8 cellular contexts compared by ENCODE assay signal in genomic region chr1:37763791-37764741, GRCh38. TPM values are rescaled to one million over a fixed set of nuclear protein-coding genes. Genes with fewer than 3 reads are reported as not detected.
A peak's percentile ranks its signal among the peaks of the same experiment; 100 is the strongest.
DNase-seq lines count a peak whose midpoint lies in the region; TF ChIP-seq lines count a peak whose summit lies in the region.

No MANE protein-coding gene starts in this region.

- H3K4me1 ChIP-seq in MM.1S (ENCODE audit: low read length), result peaks cover 7% of the 10 kb centered on the region; the same call in 1 of the 2 replicates
- no peaks in the 10 kb centered on the region for H3K4me1 ChIP-seq in prostate gland (replicated peaks)

- TF ChIP-seq POLR2A in prostate gland (IDR thresholded peaks at IDR 0.05), result no peak

- H3K79me2 ChIP-seq in MM.1S (ENCODE audit: low read length), result no peaks in the 10 kb centered on the region

- H2AFZ ChIP-seq in MM.1S (ENCODE audit: low read length), result no peak overlapping the region

- H4K20me1 ChIP-seq in MM.1S (ENCODE audit: insufficient read depth, low read length), result no peaks in the 10 kb centered on the region

- DNase-seq in Daoy (ENCODE audit: low read depth) (peak; percentile 61), MM.1S (peak; percentile 42), kidney glomerular epithelial cell (lab: John Stamatoyannopoulos, UW) (peak; percentile 32), cerebellar nuclear complex (lab: John Stamatoyannopoulos, UW) (no peak), prostate gland (ENCODE audit: low spot score) (no peak), medulla oblongata (ENCODE audit: extremely low spot score) (no peak), SHP77 treated with DMSO at 0.1 percent for 48 hours (lab: John Stamatoyannopoulos, UW) (no peak)

- H3K4me3 Mint-ChIP-seq in activated naive CD8-positive, alpha-beta T cell, result peak overlapping the region; percentile 20

- H3K9me2 ChIP-seq in MM.1S (replicated peaks; ENCODE audit: insufficient read depth, low read length), result no peaks in the 10 kb centered on the region

- H3K9ac ChIP-seq in MM.1S (ENCODE audit: low read length), result no peak overlapping the region

- peaks cover 14% of the 10 kb centered on the region for H3K4me1 Mint-ChIP-seq in activated naive CD8-positive, alpha-beta T cell (ENCODE audit: low read depth)

- H3K36me3 Mint-ChIP-seq in activated naive CD8-positive, alpha-beta T cell, result no peaks in the 10 kb centered on the region

- TF ChIP-seq CTCF in MM.1S (IDR thresholded peaks at IDR 0.05; ENCODE audit: low read length), result no peak
- TF ChIP-seq CTCF in prostate gland (IDR thresholded peaks at IDR 0.05), result no peak

- H3K9me3 Mint-ChIP-seq in activated naive CD8-positive, alpha-beta T cell (ENCODE audit: low read depth), result peaks cover 4% of the 10 kb centered on the region

- H3K4me2 ChIP-seq in MM.1S (ENCODE audit: low read depth, low read length), result no peak overlapping the region

- no peaks in the 10 kb centered on the region for H3K36me3 ChIP-seq in MM.1S (replicated peaks; ENCODE audit: insufficient read depth, low read length)
- H3K36me3 ChIP-seq in prostate gland, result no peaks in the 10 kb centered on the region

- no peaks in the 10 kb centered on the region for H3F3A ChIP-seq in MM.1S (ENCODE audit: insufficient read depth, low read length)

- peaks cover 46% of the 10 kb centered on the region for H3K27me3 Mint-ChIP-seq in activated naive CD8-positive, alpha-beta T cell

- H3K9me3 ChIP-seq in MM.1S (replicated peaks; ENCODE audit: insufficient read depth, low read length) (no peaks in the 10 kb centered on the region), prostate gland (no peaks in the 10 kb centered on the region)

- intact Hi-C loops in prostate gland (cut with DNase I), result no loop called here

- no peak overlapping the region for H3K27ac Mint-ChIP-seq in activated naive CD8-positive, alpha-beta T cell

- no peak overlapping the region for H3K4me3 ChIP-seq in MM.1S (ENCODE audit: low read length)
- H3K4me3 ChIP-seq in prostate gland, result no peak overlapping the region

- H3K27ac ChIP-seq in MM.1S (ENCODE audit: low read length) (no peak overlapping the region), prostate gland (no peak overlapping the region)

- 10% methylated on average over 29 of the region's 51 CpGs for whole genome bisulfite sequencing in prostate gland

- peaks cover 60% of the 10 kb centered on the region for H3K27me3 ChIP-seq in MM.1S (replicated peaks; ENCODE audit: insufficient read depth, low read length)
- H3K27me3 ChIP-seq in prostate gland (replicated peaks; ENCODE audit: insufficient read depth), result peaks cover 31% of the 10 kb centered on the region

RNA-seq across cellular contexts. Expression of gene EPHA10, which starts 0.9 kb away (rescaled TPM):
- total RNA-seq in Daoy (2014; rRNA removed; shearing (Covaris generic)), result not detected in 2 replicates
- total RNA-seq in prostate gland, result 10 to 100 TPM in 1 of 2 donors, under 1 TPM in 1; 0.73 to 11.8 TPM

RNA-seq across cellular contexts. Expression of gene MANEAL, which starts 29.6 kb away (rescaled TPM):
- 2.6 and 4.4 TPM in 2 replicates for total RNA-seq in Daoy (2014; rRNA removed; shearing (Covaris generic))
- total RNA-seq in prostate gland, result 10 to 100 TPM in 1 of 2 donors, 1 to 10 TPM in 1; 8.8 to 11.2 TPM

RNA-seq across cellular contexts. Expression of gene C1orf122, which starts 43.5 kb away (rescaled TPM):
- 54.1 and 60.5 TPM in 2 replicates for total RNA-seq in Daoy (2014; rRNA removed; shearing (Covaris generic))
- total RNA-seq in prostate gland, result 100 to 1,000 TPM; 141 to 170 TPM

RNA-seq across cellular contexts. Expression of gene YRDC, which starts 43.9 kb away (rescaled TPM):
- total RNA-seq in Daoy (2014; rRNA removed; shearing (Covaris generic)), result 86.3 and 89.0 TPM in 2 replicates
- 10 to 100 TPM; 23.7 to 33.5 TPM for total RNA-seq in prostate gland

Comparison
In these comparisons a context has a peak if more than half of its experiments do, and no peak if none do; other contexts are left out.
1. DNase-seq: peak in Daoy (single experiment), MM.1S (single experiment) and kidney glomerular epithelial cell (single experiment); none in cerebellar nuclear complex (0 of 2), prostate gland (single experiment), medulla oblongata (single experiment) and SHP77 treated with DMSO at 0.1 percent for 48 hours (single experiment).